ENCODE assay signal across 27 cellular contexts in the genomic region with DNA sequence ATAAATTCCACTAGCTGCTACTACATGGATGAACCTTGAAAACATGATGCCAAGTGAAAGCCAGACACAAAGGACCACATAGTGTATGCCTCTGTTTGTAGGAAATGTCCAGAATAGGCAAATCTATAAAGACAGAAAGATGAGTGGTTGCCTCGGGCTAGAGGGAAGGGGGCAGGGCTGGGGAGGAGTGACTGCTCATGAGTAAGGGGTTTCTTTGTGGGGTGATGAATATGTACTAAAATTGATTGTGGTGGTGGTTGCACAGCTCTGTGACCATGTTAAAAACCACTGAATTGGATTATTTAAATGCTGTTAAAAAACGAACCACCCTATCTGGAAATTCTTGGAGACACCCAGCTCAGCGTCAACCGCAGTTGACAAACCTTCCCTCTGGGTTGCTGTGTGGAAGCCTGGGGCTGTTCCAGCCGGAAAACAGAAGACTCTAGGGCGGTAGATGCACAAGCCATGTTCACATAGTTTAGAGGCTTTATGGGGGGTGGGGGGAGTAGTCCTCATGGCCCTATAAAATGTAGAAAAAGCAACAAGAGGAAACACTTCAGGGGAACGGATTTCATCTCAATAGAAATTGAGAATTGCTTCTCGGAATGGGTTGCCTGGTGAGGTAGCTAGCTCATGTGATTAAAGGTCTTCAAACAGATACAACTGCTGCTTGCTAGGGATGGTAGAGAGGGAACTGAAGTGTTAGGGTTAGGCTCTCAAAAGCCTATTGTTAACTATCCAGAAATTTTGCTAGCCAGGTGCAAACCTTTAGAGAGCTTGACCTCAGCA. TPM values are rescaled to one million over a fixed set of nuclear protein-coding genes. Genes with fewer than 3 reads are reported as not detected.
DNase-seq lines count a peak whose midpoint lies in the region; ATAC-seq, FAIRE-seq and TF ChIP-seq lines count a peak whose summit lies in the region.
"Had no signal": no experiment of that assay in that cellular context is flagged by ENCODE, and none has a peak within 500 bp of the region (broad histone marks: within the 10 kb centered on the region; RNA-seq: fewer than 3 reads in every experiment).

No MANE protein-coding gene starts in this region.

- no peak overlapping the region for H3K4ac ChIP-seq in IMR-90 (ENCODE audit: low read depth, low read length)

- no peak overlapping the region for H4K5ac ChIP-seq in IMR-90 (ENCODE audit: low read depth, low read length)

- H3K4me1 ChIP-seq in IMR-90 (ENCODE audit: control insufficient read depth, insufficient read depth, low read length) (peaks cover 17% of the 10 kb centered on the region), astrocyte (ENCODE audit: insufficient read depth, low read length) (peaks cover 22% of the 10 kb centered on the region), SK-N-SH (ENCODE audit: control insufficient read depth in 1 of 2, insufficient read depth in 2 of 2, low read depth in 1 of 2, low read length in 1 of 2) (peaks cover 0 to 22% of the 10 kb centered on the region in 2 experiments; a peak in 3 of 4 replicates)

- no peak overlapping the region for H3K23ac ChIP-seq in IMR-90 (ENCODE audit: low read depth, low read length)

- CTCF ChIA-PET in IMR-90 (lab: Yijun Ruan, JAX) (no interaction called here), SK-N-SH (lab: Yijun Ruan, JAX) (no interaction called here)

- H4K20me1 ChIP-seq in IMR-90 (ENCODE audit: insufficient read depth, low read length) (peaks cover 8% of the 10 kb centered on the region), astrocyte (ENCODE audit: insufficient read depth, low read length) (no peaks in the 10 kb centered on the region), SK-N-SH (ENCODE audit: insufficient read depth) (no peaks in the 10 kb centered on the region)

- no peak for TF ChIP-seq EP300 in SK-N-SH (IDR thresholded peaks at IDR 0.05; ENCODE audit: borderline replicate concordance in 1 of 2, low read depth in 1 of 2, low read length in 1 of 2)

- H3K4me3 ChIP-seq in IMR-90 (ENCODE audit: insufficient read depth, low read depth, low read length) (no peak overlapping the region), astrocyte (ENCODE audit: insufficient read depth, low read depth, low read length) (no peak overlapping the region), SK-N-SH (ENCODE audit: low read depth in 2 of 2, low read length in 1 of 2) (no peak overlapping the region)
- H3K4me3 ChIP-seq: coronary artery, left ventricle myocardium inferior, ovary had no signal

- TF ChIP-seq CTCF in IMR-90 (conservative IDR thresholded peaks at IDR 0.05; ENCODE audit: low read depth, low read length) (no peak), astrocyte (IDR thresholded peaks at IDR 0.05; ENCODE audit: insufficient read depth, low read depth, low read length) (no peak), osteocyte (IDR thresholded peaks at IDR 0.05) (no peak), SK-N-SH (IDR thresholded peaks at IDR 0.05) (no peak)

- H3K79me1 ChIP-seq in IMR-90 (ENCODE audit: low read depth in 1 of 2, low read length in 2 of 2): peaks cover 37 to 71% of the 10 kb centered on the region in 2 experiments

- WGBS in IMR-90 (ENCODE audit: extremely low coverage in 2 of 2, insufficient read length in 1 of 2), 2 experiments: 76% methylated on average over 5 of the region's 8 CpGs; no CpG with 5 or more reads in 1 of the 2 experiments
- 59% methylated on average over 8 of the region's 8 CpGs for WGBS in SK-N-SH (ENCODE audit: low lambda C conversion rate)

- in situ Hi-C loops in IMR-90 (cut with MboI; ENCODE audit: low sequenced_read_pairs): no loop called here

- H3K56ac ChIP-seq in IMR-90 (ENCODE audit: extremely low read depth, insufficient read depth, low read length): no peak overlapping the region

- no peak overlapping the region for H2AK5ac ChIP-seq in IMR-90 (ENCODE audit: low read depth, low read length)

- H3K14ac ChIP-seq in IMR-90 (replicated peaks; ENCODE audit: low read depth, low read length): no peak overlapping the region

- TF ChIP-seq RAD21 in IMR-90 (IDR thresholded peaks at IDR 0.05; ENCODE audit: low read length) (no peak), SK-N-SH (IDR thresholded peaks at IDR 0.05; ENCODE audit: low read length) (no peak)

- H4K8ac ChIP-seq in IMR-90 (ENCODE audit: low read depth in 2 of 2, low read length in 2 of 2): no peak overlapping the region

- peaks cover 3% of the 10 kb centered on the region for H3K9me3 Mint-ChIP-seq in astrocyte (ENCODE audit: unreplicated experiment)
- no peaks in the 10 kb centered on the region for H3K9me3 Mint-ChIP-seq in osteocyte (ENCODE audit: unreplicated experiment)
- H3K9me3 Mint-ChIP-seq: activated naive CD4-positive, alpha-beta T cell treated with anti-CD3 and anti-CD28 coated beads for 36 hours; type B pancreatic cell had no signal

- H3K27ac ChIP-seq in IMR-90 (ENCODE audit: insufficient read depth, low read length): no peak overlapping the region
- no peak overlapping the region for H3K27ac ChIP-seq in astrocyte (ENCODE audit: low read depth, low read length)
- no peak overlapping the region for H3K27ac ChIP-seq in SK-N-SH (ENCODE audit: low read depth in 2 of 2, low read length in 1 of 2)
- H3K27ac ChIP-seq: left ventricle myocardium inferior, ovary, VCaP had no signal

- H3K27me3 ChIP-seq in IMR-90 (ENCODE audit: control insufficient read depth, insufficient read depth, low read length): no peaks in the 10 kb centered on the region
- no peaks in the 10 kb centered on the region for H3K27me3 ChIP-seq in astrocyte (ENCODE audit: insufficient read depth, low read length)
- no peaks in the 10 kb centered on the region for H3K27me3 ChIP-seq in SK-N-SH (ENCODE audit: insufficient read depth)
- H3K27me3 ChIP-seq: ovary had no signal

- intact Hi-C loops in IMR-90 (cut with micrococcal nuclease): loop anchor here (5.0 kb wide), 1 partner anchor 104 kb away; no protein-coding TSS in a partner anchor

- no peak for DNase-seq in IMR-90
- peak; percentile 31 for DNase-seq in NCI-H2029 treated with DMSO at 0.1 percent for 48 hours (lab: John Stamatoyannopoulos, UW)
- no peak for DNase-seq in astrocyte (ENCODE audit: low read depth)
- DNase-seq in osteocyte (ENCODE audit: extremely low spot score, unreplicated experiment): no peak
- no peak for DNase-seq in AML-193 (lab: John Stamatoyannopoulos, UW)
- no peak for DNase-seq in HTR-8/SVneo (ENCODE audit: insufficient read length, low spot score)
- no peak for DNase-seq in SK-N-SH
- DNase-seq: activated CD4-positive, alpha-beta T cell treated with anti-CD3 and anti-CD28 coated beads for 48 hours; activated naive CD4-positive, alpha-beta T cell treated with anti-CD3 and anti-CD28 coated beads for 36 hours; amygdala; effector memory CD4-positive, alpha-beta T cell; glutamatergic neuron; islet precursor cell; Kasumi-1; left ventricle myocardium inferior; naive thymus-derived CD4-positive, alpha-beta T cell; NCI-H1048; NCI-H1694; NCI-H774; ovary; stimulated activated CD4-positive, alpha-beta T cell treated with anti-CD3 and anti-CD28 coated beads, Interleukin-2, amount 100 ng/mL, for 48 hours had no signal

- H3K18ac ChIP-seq in IMR-90 (ENCODE audit: low read depth, low read length): no peak overlapping the region

- H2BK20ac ChIP-seq in IMR-90 (ENCODE audit: low read depth, low read length): 0 out of 2 replicates have a peak overlapping the region, but pooled peaks have one; percentile 5

- dilution Hi-C loops in IMR-90 (cut with HindIII; ENCODE audit: low sequenced_read_pairs, unreplicated experiment): no loop called here

- no TSS peak for BruUV-seq in IMR-90 (replicated peaks; lab: Mats Ljungman, UMichigan)

- no peak for FAIRE-seq in astrocyte (lab: Jason Lieb, UNC)
- FAIRE-seq in HTR-8/SVneo (lab: Jason Lieb, UNC): no peak
- FAIRE-seq: D721Med had no signal

- H3K9me3 ChIP-seq in IMR-90 (ENCODE audit: control insufficient read depth, insufficient read depth, low read length) (no peaks in the 10 kb centered on the region), astrocyte (ENCODE audit: insufficient read depth, low read depth, low read length) (no peaks in the 10 kb centered on the region), SK-N-SH (no peaks in the 10 kb centered on the region)
- H3K9me3 ChIP-seq: left ventricle myocardium inferior, ovary had no signal

- H3K36me3 Mint-ChIP-seq in astrocyte (ENCODE audit: low read depth, unreplicated experiment): no peaks in the 10 kb centered on the region
- peaks cover 4% of the 10 kb centered on the region for H3K36me3 Mint-ChIP-seq in osteocyte (ENCODE audit: unreplicated experiment)
- H3K36me3 Mint-ChIP-seq: mesothelial cell of epicardium, type B pancreatic cell had no signal

- H3F3A ChIP-seq in SK-N-SH (replicated peaks; ENCODE audit: insufficient read depth): peaks cover 27% of the 10 kb centered on the region

- POLR2A ChIA-PET in IMR-90 (lab: Charles Lee; ENCODE audit: unreplicated experiment): no interaction called here
- POLR2A ChIA-PET in SK-N-SH (lab: Yijun Ruan, JAX): no interaction called here

- H3K9me1 ChIP-seq in IMR-90 (ENCODE audit: insufficient read depth, low read length): peaks cover 24% of the 10 kb centered on the region

- TF ChIP-seq POLR2A in IMR-90 (IDR thresholded peaks at IDR 0.05; ENCODE audit: low read depth, low read length): no peak

- H3K9me2 ChIP-seq in SK-N-SH: no peaks in the 10 kb centered on the region

- H3K4me3 Mint-ChIP-seq in astrocyte (ENCODE audit: unreplicated experiment) (no peak overlapping the region), osteocyte (ENCODE audit: unreplicated experiment) (no peak overlapping the region)
- H3K4me3 Mint-ChIP-seq: activated naive CD4-positive, alpha-beta T cell treated with anti-CD3 and anti-CD28 coated beads for 36 hours; CD14-positive monocyte; mesothelial cell of epicardium; naive thymus-derived CD4-positive, alpha-beta T cell; type B pancreatic cell had no signal

- H2BK120ac ChIP-seq in IMR-90 (ENCODE audit: low read depth, low read length): no peak overlapping the region

- H3K79me2 ChIP-seq in astrocyte (ENCODE audit: insufficient read depth, low read length): peaks cover 21% of the 10 kb centered on the region
- peaks cover 64% of the 10 kb centered on the region for H3K79me2 ChIP-seq in SK-N-SH (ENCODE audit: insufficient read depth)

- H2BK15ac ChIP-seq in IMR-90 (ENCODE audit: low read depth, low read length): no peak overlapping the region; the same call in 2 of the 3 replicates

- H4K91ac ChIP-seq in IMR-90 (ENCODE audit: insufficient read depth, low read depth, low read length): no peak overlapping the region

- H3K27ac Mint-ChIP-seq in astrocyte (ENCODE audit: unreplicated experiment): peak overlapping the region; percentile 47
- peak overlapping the region; percentile 54 for H3K27ac Mint-ChIP-seq in osteocyte (ENCODE audit: unreplicated experiment)
- H3K27ac Mint-ChIP-seq: activated naive CD4-positive, alpha-beta T cell treated with anti-CD3 and anti-CD28 coated beads for 36 hours; mesothelial cell of epicardium had no signal

- no peak for ATAC-seq in IMR-90 (ENCODE audit: low read depth)
- ATAC-seq: naive thymus-derived CD4-positive, alpha-beta T cell had no signal

- no peak overlapping the region for H2BK5ac ChIP-seq in IMR-90 (ENCODE audit: low read depth, low read length, poor library complexity, severe bottlenecking)

- H3K27me3 Mint-ChIP-seq in astrocyte (ENCODE audit: low read depth, unreplicated experiment) (no peaks in the 10 kb centered on the region), osteocyte (ENCODE audit: unreplicated experiment) (no peaks in the 10 kb centered on the region)
- H3K27me3 Mint-ChIP-seq: type B pancreatic cell had no signal

- no peak overlapping the region for H2AK9ac ChIP-seq in IMR-90 (replicated peaks; ENCODE audit: low read depth, low read length, poor library complexity)

- H3K36me3 ChIP-seq in IMR-90 (ENCODE audit: control insufficient read depth, insufficient read depth, low read length) (no peaks in the 10 kb centered on the region), astrocyte (ENCODE audit: insufficient read depth, low read length) (no peaks in the 10 kb centered on the region), SK-N-SH (replicated peaks in 1 of 2; ENCODE audit: control insufficient read depth in 1 of 2, insufficient read depth in 2 of 2, low read length in 1 of 2) (no peaks in the 10 kb centered on the region)
- H3K36me3 ChIP-seq: left ventricle myocardium inferior, ovary had no signal

- H3K4me2 ChIP-seq in IMR-90 (ENCODE audit: low read depth, low read length) (no peak overlapping the region), astrocyte (ENCODE audit: low read length) (no peak overlapping the region), SK-N-SH (no peak overlapping the region)

- H3K4me1 Mint-ChIP-seq in astrocyte (ENCODE audit: low read depth, unreplicated experiment): peaks cover 27% of the 10 kb centered on the region
- peaks cover 54% of the 10 kb centered on the region for H3K4me1 Mint-ChIP-seq in osteocyte (ENCODE audit: unreplicated experiment)

- no peak overlapping the region for H2AFZ ChIP-seq in IMR-90 (replicated peaks; ENCODE audit: low read length, poor library complexity)
- H2AFZ ChIP-seq in astrocyte (ENCODE audit: low read depth, low read length): no peak overlapping the region
- no peak overlapping the region for H2AFZ ChIP-seq in SK-N-SH (ENCODE audit: low read depth)

- H3K9ac ChIP-seq in IMR-90 (ENCODE audit: low read depth, low read length): no peak overlapping the region
- no peak overlapping the region for H3K9ac ChIP-seq in astrocyte (ENCODE audit: low read length)
- H3K9ac ChIP-seq in SK-N-SH: no peak overlapping the region

RNA-seq across cellular contexts. Expression of a gene that starts 29.4 kb away (rescaled TPM):
- total RNA-seq in IMR-90 (2012; rRNA removed): 2.2 and 2.5 TPM in 2 replicates
- 11.1 and 11.6 TPM in 2 replicates for polyA plus RNA-seq in IMR-90 (2012; rRNA removed)
- polyA plus RNA-seq in IMR-90 (2012; cell fraction: cytosol; rRNA removed): 8.9 and 13.9 TPM in 2 replicates
- 10.8 and 19.9 TPM in 2 replicates for polyA plus RNA-seq in IMR-90 (2012; cell fraction: nucleus; rRNA removed; ENCODE audit: low replicate concordance)
- 24.7 and 28.0 TPM in 2 replicates for total RNA-seq in astrocyte
- total RNA-seq in osteocyte: 26.7 and 31.3 TPM in 2 replicates
- 5.8 and 12.4 TPM in 2 replicates for polyA plus RNA-seq in SK-N-SH (2012; rRNA removed)
- polyA plus RNA-seq in SK-N-SH (2012; cell fraction: cytosol; rRNA removed): 6.6 and 10.2 TPM in 2 replicates
- 14.2 and 18.0 TPM in 2 replicates for polyA plus RNA-seq in SK-N-SH (2012; cell fraction: nucleus; rRNA removed)
